Comparison of ENCODE assay signal across 20 cellular contexts in genomic region chr20:51085761-51086160, GRCh38.
"Had no signal": no experiment of that assay in that cellular context is flagged by ENCODE, and none has a peak within 500 bp of the region (broad histone marks: within the 10 kb centered on the region; RNA-seq: fewer than 3 reads in every experiment).

No MANE protein-coding gene starts in this region.

- H3K4me1 ChIP-seq: body of pancreas, gastrocnemius medialis, spleen, suprapubic skin, tibial nerve had no signal

- H3K36me3 ChIP-seq: gastrocnemius medialis, spleen, suprapubic skin, tibial nerve had no signal

- H3K27ac ChIP-seq: body of pancreas, coronary artery, dorsolateral prefrontal cortex, gastrocnemius medialis, spleen, suprapubic skin, tibial nerve had no signal

- DNase-seq: activated effector memory CD4-positive, alpha-beta T cell treated with Interleukin-2 at 50 U/mL for 16 hours; activated naive CD4-positive, alpha-beta T cell treated with Interleukin-2 at 50 U/mL for 16 hours; activated T-cell treated with anti-CD3 and anti-CD28 coated beads for 4 hours; anterior cingulate cortex; body of pancreas; dorsolateral prefrontal cortex; effector memory CD4-positive, alpha-beta T cell; erythroblast; gastrocnemius medialis; glutamatergic neuron; left cardiac atrium; left ventricle myocardium superior; mucosa of descending colon; posterior cingulate gyrus; right cardiac atrium; spleen; stimulated activated naive CD4-positive, alpha-beta T cell had no signal

- ATAC-seq: body of pancreas, gastrocnemius medialis, left cardiac atrium, left ventricle myocardium superior, mucosa of descending colon, right cardiac atrium had no signal

- H3K9me3 ChIP-seq: body of pancreas, gastrocnemius medialis, mucosa of descending colon, spleen, suprapubic skin, tibial nerve had no signal

- H3K4me3 ChIP-seq: body of pancreas, coronary artery, dorsolateral prefrontal cortex, gastrocnemius medialis, mucosa of descending colon, spleen, suprapubic skin, tibial nerve had no signal

- H3K27me3 ChIP-seq: body of pancreas had no signal
